Comparison of ENCODE assay signal across 17 cellular contexts in the genomic region with DNA sequence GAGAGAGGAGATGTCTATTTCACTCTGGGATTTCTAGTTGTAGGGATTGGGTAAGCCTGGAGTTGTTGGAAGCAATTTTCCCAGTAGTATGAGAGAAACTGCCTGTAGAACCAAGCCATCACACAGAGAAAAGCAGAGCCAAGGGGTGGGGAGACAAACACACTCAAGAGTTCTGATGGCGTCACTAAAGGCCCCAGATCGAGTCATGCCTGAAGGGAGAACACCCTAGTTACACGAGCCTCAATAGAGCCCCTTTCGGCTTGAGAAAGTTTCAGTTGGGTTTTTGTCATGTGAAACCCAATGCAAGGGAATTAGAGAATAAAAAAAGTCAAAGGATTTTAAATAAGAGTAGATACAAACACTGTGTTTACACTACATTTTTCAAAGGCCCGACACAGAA.
"Had no signal": no experiment of that assay in that cellular context is flagged by ENCODE, and none has a peak within 500 bp of the region (broad histone marks: within the 10 kb centered on the region; RNA-seq: fewer than 3 reads in every experiment).

No MANE protein-coding gene starts in this region.

- H3K27ac Mint-ChIP-seq: endodermal cell, immature natural killer cell, memory B cell had no signal

- H3K27ac ChIP-seq: colonic mucosa, gastroesophageal sphincter, left ventricle myocardium inferior, lower lobe of right lung, neutrophil, right atrium auricular region, sigmoid colon had no signal

- H3K4me3 Mint-ChIP-seq: endodermal cell, immature natural killer cell, memory B cell, nephron had no signal

- H3K4me1 ChIP-seq: colonic mucosa, gastroesophageal sphincter, lower lobe of right lung, right atrium auricular region, sigmoid colon had no signal

- H3K36me3 ChIP-seq: colonic mucosa, gastroesophageal sphincter, left ventricle myocardium inferior, lower lobe of right lung, neutrophil, right atrium auricular region, sigmoid colon had no signal

- H3K4me1 Mint-ChIP-seq: immature natural killer cell, memory B cell had no signal

- H3K36me3 Mint-ChIP-seq: immature natural killer cell had no signal

- H3K4me3 ChIP-seq: colonic mucosa, gastroesophageal sphincter, left ventricle myocardium inferior, lower lobe of right lung, right atrium auricular region, sigmoid colon had no signal

- H3K27me3 ChIP-seq: colonic mucosa, gastroesophageal sphincter, neutrophil, right atrium auricular region, sigmoid colon had no signal

- DNase-seq: colonic mucosa; dermis blood vessel endothelial cell; endodermal cell; immature natural killer cell; left ventricle myocardium inferior; lower lobe of right lung; midbrain; sigmoid colon; small intestine; stimulated activated CD4-positive, alpha-beta T cell treated with anti-CD3 and anti-CD28 coated beads, Interleukin-12 subunit alpha, Interleukin-12 subunit beta, amount 100 ng/mL, for 4 hours; stimulated activated naive CD4-positive, alpha-beta T cell treated with Interleukin-2 at 50 U/mL for 16 hours; trophoblast cell had no signal

- H3K9me3 ChIP-seq: colonic mucosa, neutrophil had no signal
